In the genomic region with DNA sequence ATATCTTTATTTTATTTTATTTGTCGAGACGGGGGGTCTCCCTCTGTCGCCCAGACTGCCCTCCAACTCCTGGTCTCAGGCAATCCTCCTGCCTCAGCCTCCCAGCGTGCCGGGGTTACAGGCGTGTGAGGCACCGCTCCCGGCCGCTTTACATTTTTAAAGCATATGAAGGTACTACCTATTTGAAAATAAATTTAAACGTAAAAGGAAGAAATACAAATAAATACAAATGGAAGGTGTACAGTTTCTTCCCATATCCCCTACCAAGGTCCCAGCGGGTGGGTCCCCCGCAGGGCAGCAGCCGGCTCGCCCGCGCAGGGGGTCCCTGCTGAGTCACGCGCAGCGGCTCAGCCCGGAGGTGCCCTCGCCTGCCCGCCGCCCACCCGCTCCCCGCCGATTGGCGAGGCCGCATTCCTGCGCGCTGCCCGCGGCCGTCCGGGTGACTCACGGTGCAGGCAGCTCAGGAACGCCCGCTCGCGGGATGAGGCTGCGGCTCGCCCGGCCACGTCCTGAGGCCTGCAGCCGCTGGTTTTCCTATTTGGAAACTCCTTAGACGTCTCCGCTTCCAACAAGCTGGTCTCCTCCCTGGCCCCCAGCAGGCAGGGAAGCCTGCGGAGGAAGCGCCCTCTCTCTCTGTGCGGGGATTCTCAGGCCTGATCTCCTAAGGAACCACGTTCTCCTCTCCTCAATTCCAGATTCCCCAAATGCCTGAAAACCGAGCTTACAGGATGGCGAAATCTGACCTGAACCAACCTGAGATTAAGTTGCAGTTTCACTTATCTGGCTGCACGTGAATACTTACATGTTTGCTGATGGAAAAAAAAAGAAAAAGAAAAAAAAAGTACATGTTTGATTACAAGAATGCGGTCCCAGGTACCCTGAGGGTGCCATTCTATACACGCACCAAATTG, we compare ENCODE assay signal across 8 cellular contexts. TPM values are rescaled to one million over a fixed set of nuclear protein-coding genes. Genes with fewer than 3 reads are reported as not detected.
DNase-seq lines count a peak whose midpoint lies in the region; ATAC-seq, FAIRE-seq and TF ChIP-seq lines count a peak whose summit lies in the region.

No MANE protein-coding gene starts in this region.

- no peaks in the 10 kb centered on the region for H4K20me1 ChIP-seq in neural progenitor cell (ENCODE audit: low read depth)

- peak overlapping the region; percentile 57 for H3K4me2 ChIP-seq in neural progenitor cell

- H3K4me3 ChIP-seq in AG10803 (ENCODE audit: low read length) (peak overlapping the region; percentile 30), neural progenitor cell (peak overlapping the region; percentile 18)

- peaks cover 19% of the 10 kb centered on the region for H3K4me1 Mint-ChIP-seq in activated T-helper 1 cell treated with anti-CD3 and anti-CD28 coated beads, Interleukin-12 subunit alpha, Interleukin-12 subunit beta, Interleukin-2, Interleukin-4 antibody, amounts not matched to agents 30 ng/mL and 10 ng/mL and 1 ng/mL, durations not matched to agents 14 hours and 24 hours and 36 hours (ENCODE audit: low read depth)
- H3K4me1 Mint-ChIP-seq in neural progenitor cell (peaks cover 36% of the 10 kb centered on the region), type B pancreatic cell (ENCODE audit: unreplicated experiment) (peaks cover 30% of the 10 kb centered on the region)

- no peaks in the 10 kb centered on the region for H3K79me2 ChIP-seq in neural progenitor cell (ENCODE audit: low read depth)

- peaks cover 12% of the 10 kb centered on the region for H3K27me3 Mint-ChIP-seq in activated T-helper 1 cell treated with anti-CD3 and anti-CD28 coated beads, Interleukin-12 subunit alpha, Interleukin-12 subunit beta, Interleukin-2, Interleukin-4 antibody, amounts not matched to agents 30 ng/mL and 10 ng/mL and 1 ng/mL, durations not matched to agents 14 hours and 24 hours and 36 hours (ENCODE audit: insufficient read depth)
- H3K27me3 Mint-ChIP-seq in neural progenitor cell (ENCODE audit: insufficient read depth, low read depth) = peaks cover 10% of the 10 kb centered on the region
- peaks cover 3% of the 10 kb centered on the region for H3K27me3 Mint-ChIP-seq in type B pancreatic cell

- H3K4me1 ChIP-seq in neural progenitor cell = peaks cover 14% of the 10 kb centered on the region

- no peak overlapping the region for H3K27ac ChIP-seq in neural progenitor cell

- H3K36me3 ChIP-seq in neural progenitor cell = no peaks in the 10 kb centered on the region

- no peak overlapping the region for H3K9ac ChIP-seq in neural progenitor cell

- H3K27ac Mint-ChIP-seq in activated T-helper 1 cell treated with anti-CD3 and anti-CD28 coated beads, Interleukin-12 subunit alpha, Interleukin-12 subunit beta, Interleukin-2, Interleukin-4 antibody, amounts not matched to agents 30 ng/mL and 10 ng/mL and 1 ng/mL, durations not matched to agents 14 hours and 24 hours and 36 hours = peak overlapping the region; percentile 31
- H3K27ac Mint-ChIP-seq in neural progenitor cell = peak overlapping the region; percentile 89
- H3K27ac Mint-ChIP-seq in type B pancreatic cell = peak overlapping the region; percentile 100

- H2AFZ ChIP-seq in neural progenitor cell (replicated peaks) = peak overlapping the region; percentile 22

- no peak overlapping the region for H3K4me3 Mint-ChIP-seq in activated T-helper 1 cell treated with anti-CD3 and anti-CD28 coated beads, Interleukin-12 subunit alpha, Interleukin-12 subunit beta, Interleukin-2, Interleukin-4 antibody, amounts not matched to agents 30 ng/mL and 10 ng/mL and 1 ng/mL, durations not matched to agents 14 hours and 24 hours and 36 hours
- H3K4me3 Mint-ChIP-seq in neural progenitor cell (peak overlapping the region; percentile 67), type B pancreatic cell (peak overlapping the region; percentile 88)

- H3K9me3 Mint-ChIP-seq in activated T-helper 1 cell treated with anti-CD3 and anti-CD28 coated beads, Interleukin-12 subunit alpha, Interleukin-12 subunit beta, Interleukin-2, Interleukin-4 antibody, amounts not matched to agents 30 ng/mL and 10 ng/mL and 1 ng/mL, durations not matched to agents 14 hours and 24 hours and 36 hours = no peaks in the 10 kb centered on the region
- no peaks in the 10 kb centered on the region for H3K9me3 Mint-ChIP-seq in neural progenitor cell
- H3K9me3 Mint-ChIP-seq in type B pancreatic cell = no peaks in the 10 kb centered on the region

- TF ChIP-seq CTCF in AG10803 (conservative IDR thresholded peaks at IDR 0.05; ENCODE audit: low read length) (peak; percentile 35), neural progenitor cell (IDR thresholded peaks at IDR 0.05) (no peak), type B pancreatic cell (conservative IDR thresholded peaks at IDR 0.05) (no peak)

- intact Hi-C loops in activated T-helper 1 cell treated with anti-CD3 and anti-CD28 coated beads, Interleukin-12 subunit alpha, Interleukin-12 subunit beta, Interleukin-2, Interleukin-4 antibody, amounts not matched to agents 30 ng/mL and 10 ng/mL and 1 ng/mL, durations not matched to agents 14 hours and 24 hours and 36 hours (cut with micrococcal nuclease) = no loop called here

- H3K9me3 ChIP-seq in neural progenitor cell (ENCODE audit: low read depth) = no peaks in the 10 kb centered on the region

- ATAC-seq in HG03039 (IDR thresholded peaks at IDR 0.05; ENCODE audit: unreplicated experiment) = no peak

- peak; percentile 98 for DNase-seq in AG10803 (ENCODE audit: low read depth)
- DNase-seq in HS-5 (ENCODE audit: low read depth) = peak; percentile 89
- no peak for DNase-seq in activated T-helper 1 cell treated with anti-CD3 and anti-CD28 coated beads, Interleukin-12 subunit alpha, Interleukin-12 subunit beta, Interleukin-2, Interleukin-4 antibody, amounts not matched to agents 30 ng/mL and 10 ng/mL and 1 ng/mL, durations not matched to agents 14 hours and 24 hours and 36 hours (ENCODE audit: low spot score)
- DNase-seq in frontal cortex (ENCODE audit: low spot score in 2 of 2) = peak; percentile 48 to 86
- peak; percentile 92 for DNase-seq in neural progenitor cell (ENCODE audit: low spot score)
- DNase-seq in type B pancreatic cell (ENCODE audit: extremely low spot score, unreplicated experiment) = peak; percentile 93
- no peak for DNase-seq in NCI-H345 (lab: John Stamatoyannopoulos, UW)

- peaks cover 15% of the 10 kb centered on the region for H3K27me3 ChIP-seq in neural progenitor cell

- no peak for FAIRE-seq in frontal cortex (lab: Jason Lieb, UNC)

- no peaks in the 10 kb centered on the region for H3K36me3 Mint-ChIP-seq in activated T-helper 1 cell treated with anti-CD3 and anti-CD28 coated beads, Interleukin-12 subunit alpha, Interleukin-12 subunit beta, Interleukin-2, Interleukin-4 antibody, amounts not matched to agents 30 ng/mL and 10 ng/mL and 1 ng/mL, durations not matched to agents 14 hours and 24 hours and 36 hours (ENCODE audit: low read depth)
- H3K36me3 Mint-ChIP-seq in neural progenitor cell = no peaks in the 10 kb centered on the region
- no peaks in the 10 kb centered on the region for H3K36me3 Mint-ChIP-seq in type B pancreatic cell

- H3F3A ChIP-seq in neural progenitor cell (ENCODE audit: low read depth) = peaks cover 20% of the 10 kb centered on the region

RNA-seq across cellular contexts. Expression of gene MAP3K14, which starts 54.8 kb away (rescaled TPM):
- 64.4 and 64.7 TPM in 2 replicates for total RNA-seq in activated T-helper 1 cell treated with anti-CD3 and anti-CD28 coated beads, Interleukin-12 subunit alpha, Interleukin-12 subunit beta, Interleukin-2, Interleukin-4 antibody, amounts not matched to agents 30 ng/mL and 10 ng/mL and 1 ng/mL, durations not matched to agents 14 hours and 24 hours and 36 hours
- total RNA-seq in frontal cortex (0.82 TPM), neural progenitor cell (ENCODE audit: low replicate concordance) (0.34 and 2.7 TPM in 2 replicates), type B pancreatic cell (ENCODE audit: low replicate concordance) (10.4 and 11.2 TPM in 2 replicates)

Comparison
In these comparisons a context has a peak if more than half of its experiments do, and no peak if none do; other contexts are left out.
1. DNase-seq: peak in AG10803 (single experiment), HS-5 (single experiment), frontal cortex (2 of 2), neural progenitor cell (single experiment) and type B pancreatic cell (single experiment); none in activated T-helper 1 cell treated with anti-CD3 and anti-CD28 coated beads, Interleukin-12 subunit alpha, Interleukin-12 subunit beta, Interleukin-2, Interleukin-4 antibody, amounts not matched to agents 30 ng/mL and 10 ng/mL and 1 ng/mL, durations not matched to agents 14 hours and 24 hours and 36 hours (single experiment) and NCI-H345 (single experiment).
2. H3K27ac Mint-ChIP-seq: peak in every context shown above with its lines; median percentile 100 in type B pancreatic cell; 89 in neural progenitor cell; 31 in activated T-helper 1 cell treated with anti-CD3 and anti-CD28 coated beads, Interleukin-12 subunit alpha, Interleukin-12 subunit beta, Interleukin-2, Interleukin-4 antibody, amounts not matched to agents 30 ng/mL and 10 ng/mL and 1 ng/mL, durations not matched to agents 14 hours and 24 hours and 36 hours.